1 cellular context compared by ENCODE assay signal in the genomic region with DNA sequence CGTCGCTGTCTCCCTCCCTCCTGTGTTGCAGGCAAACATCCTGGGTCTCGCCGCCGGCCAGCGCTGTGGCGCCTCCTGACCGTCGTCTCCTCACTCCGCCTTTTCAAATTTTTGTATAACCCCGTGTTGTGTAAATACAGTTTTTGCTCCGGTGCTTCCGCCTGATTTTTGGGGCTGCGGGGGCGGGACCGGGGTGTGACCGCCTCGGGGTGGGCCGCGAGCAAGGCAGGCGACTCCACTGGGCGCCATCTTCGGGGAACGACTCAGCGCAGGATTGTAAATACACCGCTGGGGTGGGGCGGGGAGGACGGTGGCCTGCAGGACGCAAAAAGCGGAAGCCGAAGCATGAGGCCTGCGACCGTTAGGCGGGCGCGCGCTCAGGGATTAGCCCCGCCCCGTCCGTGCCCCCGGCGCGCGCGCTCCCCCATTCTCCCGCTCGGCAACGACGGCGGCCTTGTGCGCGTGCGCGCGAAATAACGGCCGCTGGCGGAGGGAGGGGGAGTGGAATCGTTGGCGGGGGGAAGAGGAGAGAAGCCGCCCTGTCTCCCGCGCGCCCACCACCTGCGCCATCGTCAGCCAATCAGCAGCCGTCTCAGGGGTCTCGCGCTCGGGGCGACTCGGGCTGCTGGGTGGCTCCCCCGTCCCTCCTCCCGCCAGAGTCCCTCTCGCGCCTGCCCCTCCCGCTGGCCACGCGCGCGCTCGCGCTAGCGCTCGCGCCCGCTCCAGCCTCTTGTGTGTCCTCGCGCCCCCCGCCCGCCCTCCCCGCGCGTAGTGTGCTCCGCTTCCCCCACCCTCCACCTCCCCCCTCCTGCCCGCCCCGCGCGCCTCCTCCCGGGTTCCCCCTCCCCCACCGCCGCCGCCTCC.
TF ChIP-seq lines count a peak whose summit lies in the region.

No MANE protein-coding gene starts in this region.

TF ChIP-seq in neural cell, 6 proteins besides CTCF, POLR2A, EP300 and RAD21:
- TF ChIP-seq, protein P1, sequence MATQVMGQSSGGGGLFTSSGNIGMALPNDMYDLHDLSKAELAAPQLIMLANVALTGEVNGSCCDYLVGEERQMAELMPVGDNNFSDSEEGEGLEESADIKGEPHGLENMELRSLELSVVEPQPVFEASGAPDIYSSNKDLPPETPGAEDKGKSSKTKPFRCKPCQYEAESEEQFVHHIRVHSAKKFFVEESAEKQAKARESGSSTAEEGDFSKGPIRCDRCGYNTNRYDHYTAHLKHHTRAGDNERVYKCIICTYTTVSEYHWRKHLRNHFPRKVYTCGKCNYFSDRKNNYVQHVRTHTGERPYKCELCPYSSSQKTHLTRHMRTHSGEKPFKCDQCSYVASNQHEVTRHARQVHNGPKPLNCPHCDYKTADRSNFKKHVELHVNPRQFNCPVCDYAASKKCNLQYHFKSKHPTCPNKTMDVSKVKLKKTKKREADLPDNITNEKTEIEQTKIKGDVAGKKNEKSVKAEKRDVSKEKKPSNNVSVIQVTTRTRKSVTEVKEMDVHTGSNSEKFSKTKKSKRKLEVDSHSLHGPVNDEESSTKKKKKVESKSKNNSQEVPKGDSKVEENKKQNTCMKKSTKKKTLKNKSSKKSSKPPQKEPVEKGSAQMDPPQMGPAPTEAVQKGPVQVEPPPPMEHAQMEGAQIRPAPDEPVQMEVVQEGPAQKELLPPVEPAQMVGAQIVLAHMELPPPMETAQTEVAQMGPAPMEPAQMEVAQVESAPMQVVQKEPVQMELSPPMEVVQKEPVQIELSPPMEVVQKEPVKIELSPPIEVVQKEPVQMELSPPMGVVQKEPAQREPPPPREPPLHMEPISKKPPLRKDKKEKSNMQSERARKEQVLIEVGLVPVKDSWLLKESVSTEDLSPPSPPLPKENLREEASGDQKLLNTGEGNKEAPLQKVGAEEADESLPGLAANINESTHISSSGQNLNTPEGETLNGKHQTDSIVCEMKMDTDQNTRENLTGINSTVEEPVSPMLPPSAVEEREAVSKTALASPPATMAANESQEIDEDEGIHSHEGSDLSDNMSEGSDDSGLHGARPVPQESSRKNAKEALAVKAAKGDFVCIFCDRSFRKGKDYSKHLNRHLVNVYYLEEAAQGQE (IDR thresholded peaks at IDR 0.05; ENCODE audit: borderline replicate concordance) = peak; percentile 93
- TF ChIP-seq POLR2AphosphoS5 (IDR thresholded peaks at IDR 0.05) (peak; percentile 97), TAF1 (IDR thresholded peaks at IDR 0.05; ENCODE audit: low read depth) (peak; percentile 94), MXI1 (conservative IDR thresholded peaks at IDR 0.05; ENCODE audit: poor library complexity, severe bottlenecking) (peak; percentile 75), EZH2 (IDR thresholded peaks at IDR 0.05; ENCODE audit: borderline replicate concordance, insufficient read depth, low read length, poor library complexity, severe bottlenecking) (no peak), SMC3 (conservative IDR thresholded peaks at IDR 0.05; ENCODE audit: poor library complexity) (peak; percentile 53)
